ENCODE assay signal across 8 cellular contexts in genomic region chr17:48542114-48542955, GRCh38. TPM values are rescaled to one million over a fixed set of nuclear protein-coding genes. Genes with fewer than 3 reads are reported as not detected.
DNase-seq lines count a peak whose midpoint lies in the region; ATAC-seq and TF ChIP-seq lines count a peak whose summit lies in the region.

No MANE protein-coding gene starts in this region.

- peak overlapping the region; percentile 78 for H3K4me3 Mint-ChIP-seq in Caco-2 (ENCODE audit: unreplicated experiment)

- H3K27ac Mint-ChIP-seq in Caco-2 (ENCODE audit: unreplicated experiment) = peak overlapping the region; percentile 31

- intact Hi-C loops in Caco-2 (cut with micrococcal nuclease; ENCODE audit: unreplicated experiment) = loop anchor here (2.0 kb wide), 2 partner anchors 20 to 50 kb away; no protein-coding TSS in a partner anchor

- H3K27me3 ChIP-seq in Caco-2 (replicated peaks; ENCODE audit: control insufficient read depth, insufficient read depth, low read length) = no peaks in the 10 kb centered on the region
- peaks cover 70% of the 10 kb centered on the region for H3K27me3 ChIP-seq in mucosa of stomach (ENCODE audit: control insufficient read depth, insufficient read depth, low read length)

- DNase-seq in Caco-2 (no peak), RKO (ENCODE audit: low spot score) (peak; percentile 63), dermis blood vessel endothelial cell (peak; percentile 52), iPS-NIHi7 (ENCODE audit: extremely low spot score) (no peak), GM13976 (ENCODE audit: low spot score) (no peak)

- H3K36me3 Mint-ChIP-seq in Caco-2 (ENCODE audit: insufficient read depth, unreplicated experiment) = no peaks in the 10 kb centered on the region

- BruUV-seq in Caco-2 (replicated peaks; lab: Mats Ljungman, UMichigan) = no TSS peak

- in situ Hi-C loops in GM13976 (cut with MboI; ENCODE audit: low sequenced_read_pairs, unreplicated experiment) = no loop called here

- H3K4me1 ChIP-seq in Caco-2 = peaks cover 10% of the 10 kb centered on the region; the same call in 1 of the 2 replicates
- peaks cover 4% of the 10 kb centered on the region for H3K4me1 ChIP-seq in mucosa of stomach (ENCODE audit: control insufficient read depth, insufficient read depth, low read length)

- CTCF ChIA-PET in Caco-2 (lab: Charles Lee) = no interaction called here

- H3K9me3 ChIP-seq in Caco-2 = no peaks in the 10 kb centered on the region
- H3K9me3 ChIP-seq in mucosa of stomach (ENCODE audit: control insufficient read depth, low read length) = no peaks in the 10 kb centered on the region

- no peaks in the 10 kb centered on the region for H3K9me3 Mint-ChIP-seq in Caco-2 (ENCODE audit: unreplicated experiment)

- no peaks in the 10 kb centered on the region for H3K36me3 ChIP-seq in Caco-2 (ENCODE audit: control insufficient read depth, insufficient read depth, low read length)
- no peaks in the 10 kb centered on the region for H3K36me3 ChIP-seq in mucosa of stomach (ENCODE audit: control insufficient read depth, insufficient read depth, low read length)

- POLR2A ChIA-PET in Caco-2 (lab: Charles Lee) = no interaction called here

- peak overlapping the region; percentile 55 for H3K4me3 ChIP-seq in Caco-2 (ENCODE audit: low read depth, low read length)
- H3K4me3 ChIP-seq in mucosa of stomach (ENCODE audit: low read length) = no peak overlapping the region

- no peak for TF ChIP-seq CTCF in Caco-2 (IDR thresholded peaks at IDR 0.05; ENCODE audit: insufficient read depth in 1 of 2, low read depth in 1 of 2, low read length in 1 of 2, severe bottlenecking in 1 of 2, unreplicated experiment in 1 of 2)
- no peak for TF ChIP-seq CTCF in GM13976 (IDR thresholded peaks at IDR 0.05; ENCODE audit: borderline replicate concordance, control extremely low read depth, extremely low read depth, insufficient read depth, missing control alignments)

- peaks cover 11% of the 10 kb centered on the region for H3K4me1 Mint-ChIP-seq in Caco-2 (ENCODE audit: low read depth, unreplicated experiment)

- peak overlapping the region; percentile 69 for H3K9ac ChIP-seq in mucosa of stomach (ENCODE audit: low read length)

- ATAC-seq in GM21528 (IDR thresholded peaks at IDR 0.05; ENCODE audit: low FRiP score, unreplicated experiment) (no peak), HG02973 (IDR thresholded peaks at IDR 0.05; ENCODE audit: unreplicated experiment) (no peak)

- H3K27me3 Mint-ChIP-seq in Caco-2 (ENCODE audit: insufficient read depth, unreplicated experiment) = peaks cover 8% of the 10 kb centered on the region

RNA-seq across cellular contexts. Expression of gene HOXB2, which starts 2.6 kb away (rescaled TPM):
- total RNA-seq in Caco-2 (2022) (0.65 and 1.1 TPM in 2 replicates), dermis blood vessel endothelial cell (4.8 and 5.2 TPM in 2 replicates)

RNA-seq across cellular contexts. Expression of gene HOXB1, which starts 11.5 kb away (rescaled TPM):
- total RNA-seq in Caco-2 (2022) = not detected in 2 replicates
- total RNA-seq in dermis blood vessel endothelial cell = not detected in 2 replicates

RNA-seq across cellular contexts. Expression of gene HOXB4, which starts 35.8 kb away (rescaled TPM):
- total RNA-seq in Caco-2 (2022) (3.4 and 3.9 TPM in 2 replicates), dermis blood vessel endothelial cell (2.7 and 3.2 TPM in 2 replicates)

RNA-seq across cellular contexts. Expression of gene HOXB3, which starts 47.7 kb away (rescaled TPM):
- total RNA-seq in Caco-2 (2022) (7.2 and 10.1 TPM in 2 replicates), dermis blood vessel endothelial cell (9.5 and 11.9 TPM in 2 replicates)

RNA-seq across cellular contexts. Expression of gene HOXB5, which starts 51.2 kb away (rescaled TPM):
- total RNA-seq in Caco-2 (2022) = not detected in 2 replicates
- 0.17 and 0.23 TPM in 2 replicates for total RNA-seq in dermis blood vessel endothelial cell

Comparison
In these comparisons a context has a peak if more than half of its experiments do, and no peak if none do; other contexts are left out.
1. DNase-seq: peak in RKO (single experiment) and dermis blood vessel endothelial cell (single experiment); none in Caco-2 (0 of 2), iPS-NIHi7 (single experiment) and GM13976 (single experiment).